15 cellular contexts compared by ENCODE assay signal in the genomic region with DNA sequence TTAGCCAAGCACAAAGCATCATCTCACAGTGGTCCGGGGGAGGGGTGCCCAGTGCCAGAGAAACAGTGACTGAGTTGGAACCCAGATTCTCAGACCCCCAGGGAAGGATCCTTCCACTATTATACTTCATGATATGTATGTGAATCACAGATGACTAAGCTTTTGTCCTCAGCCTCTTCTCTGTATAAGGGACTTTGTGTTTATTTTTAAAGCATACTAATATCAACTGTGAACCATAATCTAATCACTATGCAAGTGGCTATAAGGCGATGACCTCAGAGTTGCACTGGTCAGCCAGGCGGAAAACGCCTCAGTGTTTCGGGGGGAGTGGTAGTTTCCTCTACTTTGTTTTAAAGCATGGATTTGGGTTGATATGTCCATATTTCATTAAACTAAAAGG.
DNase-seq lines count a peak whose midpoint lies in the region; ATAC-seq and TF ChIP-seq lines count a peak whose summit lies in the region.
"Had no signal": no experiment of that assay in that cellular context is flagged by ENCODE, and none has a peak within 500 bp of the region (broad histone marks: within the 10 kb centered on the region; RNA-seq: fewer than 3 reads in every experiment).

No MANE protein-coding gene starts in this region.

- H3K9me3 ChIP-seq in Panc1 (ENCODE audit: control insufficient read depth, insufficient read depth, low read depth, low read length) (no peaks in the 10 kb centered on the region), body of pancreas (no peaks in the 10 kb centered on the region)
- H3K9me3 ChIP-seq: Caco-2, esophagus muscularis mucosa, tibial artery had no signal

- CTCF ChIA-PET in Panc1 (lab: Charles Lee), result no interaction called here

- POLR2A ChIA-PET in Panc1 (lab: Charles Lee), result no interaction called here

- no peak for TF ChIP-seq POLR2A in body of pancreas (IDR thresholded peaks at IDR 0.05)

- H3K27ac ChIP-seq in Panc1 (ENCODE audit: low read length) (no peak overlapping the region), body of pancreas (no peak overlapping the region)
- H3K27ac ChIP-seq: esophagus muscularis mucosa, tibial artery had no signal

- H3K4me1 Mint-ChIP-seq in nephron progenitor cell, result peaks cover 59% of the 10 kb centered on the region

- H3K27me3 Mint-ChIP-seq in nephron progenitor cell (ENCODE audit: low read depth, poor library complexity), result peaks cover 4% of the 10 kb centered on the region
- H3K27me3 Mint-ChIP-seq: activated naive CD8-positive, alpha-beta T cell treated with anti-CD3 and anti-CD28 coated beads, Interleukin-2, amount 10 ng/mL, durations not matched to agents 7 days and 5 days had no signal

- no peaks in the 10 kb centered on the region for H3K9me3 Mint-ChIP-seq in nephron progenitor cell
- H3K9me3 Mint-ChIP-seq: activated naive CD8-positive, alpha-beta T cell treated with anti-CD3 and anti-CD28 coated beads, Interleukin-2, amount 10 ng/mL, durations not matched to agents 7 days and 5 days; T-helper 2 cell treated with Interferon-gamma antibody and Interleukin-4, amounts not matched to agents 5 μg/mL and 100 μg/mL, for 36 hours had no signal

- TF ChIP-seq CTCF in Panc1 (IDR thresholded peaks at IDR 0.05) (no peak), epithelial cell of esophagus (IDR thresholded peaks at IDR 0.05; ENCODE audit: insufficient read depth, low read depth, low read length, missing control alignments) (no peak), nephron progenitor cell (IDR thresholded peaks at IDR 0.05) (no peak), body of pancreas (IDR thresholded peaks at IDR 0.05) (no peak)

- H3K36me3 Mint-ChIP-seq in nephron progenitor cell (ENCODE audit: low read depth), result no peaks in the 10 kb centered on the region
- H3K36me3 Mint-ChIP-seq: activated naive CD8-positive, alpha-beta T cell treated with anti-CD3 and anti-CD28 coated beads, Interleukin-2, amount 10 ng/mL, durations not matched to agents 7 days and 5 days had no signal

- no peak overlapping the region for H3K4me3 Mint-ChIP-seq in nephron progenitor cell
- H3K4me3 Mint-ChIP-seq: activated naive CD8-positive, alpha-beta T cell treated with anti-CD3 and anti-CD28 coated beads, Interleukin-2, amount 10 ng/mL, durations not matched to agents 7 days and 5 days had no signal

- in situ Hi-C loops in Panc1 (cut with HindIII; ENCODE audit: low pct_unique_long_range_greater_than_20kb, low sequenced_read_pairs), result no loop called here

- intact Hi-C loops in Panc1 (cut with micrococcal nuclease; ENCODE audit: unreplicated experiment), result no loop called here
- intact Hi-C loops in body of pancreas (cut with DNase I), result no loop called here

- H3K4me1 ChIP-seq in Panc1 (ENCODE audit: control insufficient read depth, insufficient read depth, low read length), result no peaks in the 10 kb centered on the region
- H3K4me1 ChIP-seq in body of pancreas, result no peaks in the 10 kb centered on the region
- H3K4me1 ChIP-seq: Caco-2, tibial artery had no signal

- H3K27me3 ChIP-seq in Panc1 (ENCODE audit: control insufficient read depth, insufficient read depth, low read length), result no peaks in the 10 kb centered on the region
- no peaks in the 10 kb centered on the region for H3K27me3 ChIP-seq in body of pancreas
- H3K27me3 ChIP-seq: esophagus muscularis mucosa, tibial artery had no signal

- H3K36me3 ChIP-seq in Panc1 (ENCODE audit: control insufficient read depth, insufficient read depth, low read length) (no peaks in the 10 kb centered on the region), body of pancreas (replicated peaks in 1 of 2; ENCODE audit: insufficient read depth in 1 of 2, low read depth in 2 of 2) (no peaks in the 10 kb centered on the region)
- H3K36me3 ChIP-seq: esophagus muscularis mucosa, tibial artery had no signal

- BruUV-seq in Panc1 (replicated peaks; lab: Mats Ljungman, UMichigan), result no TSS peak

- peak overlapping the region; percentile 51 for H3K27ac Mint-ChIP-seq in nephron progenitor cell
- H3K27ac Mint-ChIP-seq: activated naive CD8-positive, alpha-beta T cell treated with anti-CD3 and anti-CD28 coated beads, Interleukin-2, amount 10 ng/mL, durations not matched to agents 7 days and 5 days had no signal

- H3K4me3 ChIP-seq in Panc1 (ENCODE audit: low read depth in 2 of 2, low read length in 2 of 2), result peak overlapping the region in 1 of 2 experiments; percentile 10; a peak in 2 of 4 replicates
- H3K4me3 ChIP-seq in epithelial cell of esophagus (ENCODE audit: low read length), result no peak overlapping the region
- no peak overlapping the region for H3K4me3 ChIP-seq in body of pancreas
- H3K4me3 ChIP-seq: esophagus muscularis mucosa, GM12878, lung, tibial artery had no signal

- DNase-seq in COLO829 (ENCODE audit: low spot score) (peak; percentile 83), Panc1 (ENCODE audit: low read depth, low spot score) (peak; percentile 43), epithelial cell of esophagus (ENCODE audit: low read depth) (peak; percentile 0), nephron progenitor cell (no peak), body of pancreas (no peak)
- DNase-seq: activated naive CD8-positive, alpha-beta T cell treated with anti-CD3 and anti-CD28 coated beads, Interleukin-2, amount 10 ng/mL, durations not matched to agents 7 days and 5 days; Caco-2; tibial artery had no signal

- 86 to 93% methylated on average over 5 of the region's 5 CpGs for WGBS in body of pancreas, 2 donors

- ATAC-seq in Panc1 (peak; percentile 89), body of pancreas (no peak), GM19455 (IDR thresholded peaks at IDR 0.05; ENCODE audit: unreplicated experiment) (no peak), HG02884 (IDR thresholded peaks at IDR 0.05; ENCODE audit: unreplicated experiment) (no peak)
- ATAC-seq in activated CD4-positive, CD25-positive, alpha-beta regulatory T cell treated with anti-CD3 and anti-CD28 coated beads, Interleukin-2, amount 50 U/mL, for 24 hours, result no peak

Comparison
In these comparisons a context has a peak if more than half of its experiments do, and no peak if none do; other contexts are left out.
1. DNase-seq: peak in COLO829 (single experiment), Panc1 (single experiment) and epithelial cell of esophagus (single experiment); none in nephron progenitor cell (single experiment) and body of pancreas (0 of 4).